8 cellular contexts compared by ENCODE assay signal in genomic region chr1:206635080-206635982, GRCh38. TPM values are rescaled to one million over a fixed set of nuclear protein-coding genes. Genes with fewer than 3 reads are reported as not detected.
DNase-seq lines count a peak whose midpoint lies in the region; ATAC-seq and TF ChIP-seq lines count a peak whose summit lies in the region.

DYRK3 (plus strand) TSS chr1:206635536; CDS start chr1:206635704, 168 bp downstream.

- no peaks in the 10 kb centered on the region for H3K9me3 Mint-ChIP-seq in CD4-positive, alpha-beta T cell
- no peaks in the 10 kb centered on the region for H3K9me3 Mint-ChIP-seq in activated CD4-positive, alpha-beta memory T cell treated with anti-CD3 and anti-CD28 coated beads for 36 hours

- 2% methylated on average over 40 of the region's 85 CpGs for WGBS in right lobe of liver (ENCODE audit: insufficient coverage, low coverage, low lambda C conversion rate, missing lambda C conversion rate)

- peaks cover 0 to 17% (median 0%) of the 10 kb centered on the region in 4 donors for H3K4me1 ChIP-seq in right lobe of liver

- H3K4me3 Mint-ChIP-seq in CD4-positive, alpha-beta T cell: peak within 1 kb of the TSS; percentile 92
- peak within 1 kb of the TSS; percentile 80 for H3K4me3 Mint-ChIP-seq in activated CD4-positive, alpha-beta memory T cell treated with anti-CD3 and anti-CD28 coated beads for 36 hours

- no peaks in the 10 kb centered on the region for H3K36me3 Mint-ChIP-seq in CD4-positive, alpha-beta T cell (ENCODE audit: low read depth)
- H3K36me3 Mint-ChIP-seq in activated CD4-positive, alpha-beta memory T cell treated with anti-CD3 and anti-CD28 coated beads for 36 hours: peaks cover 5% of the 10 kb centered on the region

- peak; percentile 74 to 89 (median 82) for DNase-seq in CD4-positive, alpha-beta T cell
- peak; percentile 96 for DNase-seq in NCI-H774 (lab: John Stamatoyannopoulos, UW)
- DNase-seq in activated CD4-positive, alpha-beta memory T cell treated with anti-CD3 and anti-CD28 coated beads for 36 hours: peak; percentile 96
- DNase-seq in dorsolateral prefrontal cortex: peak; percentile 87 to 97 (median 92)
- peak; percentile 98 for DNase-seq in right lobe of liver
- DNase-seq in stimulated activated CD4-positive, alpha-beta T cell treated with anti-CD3 and anti-CD28 coated beads, Interleukin-4, amount 100 ng/mL, for 24 hours: peak; percentile 92

- peak; percentile 93 for ATAC-seq in CD4-positive, alpha-beta T cell (ENCODE audit: poor library complexity)
- ATAC-seq in GM19397 (IDR thresholded peaks at IDR 0.05; ENCODE audit: unreplicated experiment): peak; percentile 91
- peak; percentile 79 for ATAC-seq in HG03565 (IDR thresholded peaks at IDR 0.05; ENCODE audit: unreplicated experiment)
- ATAC-seq in right lobe of liver: peak; percentile 97 to 98 (median 97)

- peaks cover 14% of the 10 kb centered on the region for H3K27me3 ChIP-seq in CD4-positive, alpha-beta T cell (ENCODE audit: control insufficient read depth, insufficient read depth, low read length)
- H3K27me3 ChIP-seq in dorsolateral prefrontal cortex (no peaks in the 10 kb centered on the region), right lobe of liver (no peaks in the 10 kb centered on the region)

- TF ChIP-seq CTCF in CD4-positive, alpha-beta T cell (IDR thresholded peaks at IDR 0.05): no peak
- peak in 48 of 56 donors; percentile 9 to 61 (median 42) for TF ChIP-seq CTCF in dorsolateral prefrontal cortex (IDR thresholded peaks at IDR 0.05 in 54 of 56, conservative IDR thresholded peaks at IDR 0.05 in 2 of 56; ENCODE audit: low read depth in 1 of 56, partially characterized antibody in 56 of 56)
- peak in 1 of 4 donors; percentile 10 for TF ChIP-seq CTCF in right lobe of liver (IDR thresholded peaks at IDR 0.05)

- CTCF ChIA-PET in CD4-positive, alpha-beta T cell (lab: Charles Lee): interaction anchor here (0.7 to 4.4 kb wide), 12 partner anchors 9 to 347 kb away, joined by 3 to 42 read pairs (median 6); partner anchors contain the start of genes EIF2D and IKBKE
- CTCF ChIA-PET in activated CD4-positive, alpha-beta memory T cell treated with anti-CD3 and anti-CD28 coated beads for 36 hours (lab: Charles Lee): interaction anchor here (0.6 to 11.1 kb wide), 44 partner anchors 8 to 902 kb away, joined by 3 to 399 read pairs (median 4); partner anchors contain the start of gene EIF2D

- H3K36me3 ChIP-seq in right lobe of liver: no peaks in the 10 kb centered on the region

- intact Hi-C loops in CD4-positive, alpha-beta T cell (cut with DNase I, micrococcal nuclease): loop anchor here in 1 of 2 experiments (2.0 kb wide), 2 partner anchors 23 to 275 kb away; partner anchors contain the start of gene EIF2D
- intact Hi-C loops in activated CD4-positive, alpha-beta memory T cell treated with anti-CD3 and anti-CD28 coated beads for 36 hours (cut with micrococcal nuclease): loop anchor here (1.0 to 2.0 kb wide), 2 partner anchors 26 to 173 kb away; no protein-coding TSS in a partner anchor
- intact Hi-C loops in dorsolateral prefrontal cortex (cut with DNase I): loop anchor here (2.0 to 10.0 kb wide), 2 partner anchors 279 to 347 kb away; no protein-coding TSS in a partner anchor
- intact Hi-C loops in right lobe of liver (cut with DNase I): loop anchor here in 1 of 2 donors (10.0 kb wide), 1 partner anchor 279 kb away; no protein-coding TSS in a partner anchor

- no peaks in the 10 kb centered on the region for H3K9me3 ChIP-seq in CD4-positive, alpha-beta T cell (ENCODE audit: control insufficient read depth, low read length)
- no peaks in the 10 kb centered on the region for H3K9me3 ChIP-seq in right lobe of liver

- POLR2A ChIA-PET in CD4-positive, alpha-beta T cell (lab: Charles Lee): interaction anchor here (0.7 to 2.0 kb wide), 9 partner anchors 14 to 270 kb away, joined by 3 to 15 read pairs (median 3); partner anchors contain the start of genes EIF2D and IKBKE
- POLR2A ChIA-PET in activated CD4-positive, alpha-beta memory T cell treated with anti-CD3 and anti-CD28 coated beads for 36 hours (lab: Charles Lee): interaction anchor here (0.9 to 1.9 kb wide), 13 partner anchors 8 to 347 kb away, joined by 3 to 15 read pairs (median 3); partner anchors contain the start of genes EIF2D, FCMR, IKBKE and MAPKAPK2

- peak; percentile 96 for TF ChIP-seq POLR2A in right lobe of liver (IDR thresholded peaks at IDR 0.05)

- peaks cover 18% of the 10 kb centered on the region for H3K4me1 Mint-ChIP-seq in CD4-positive, alpha-beta T cell (ENCODE audit: low read depth)
- peaks cover 25% of the 10 kb centered on the region for H3K4me1 Mint-ChIP-seq in activated CD4-positive, alpha-beta memory T cell treated with anti-CD3 and anti-CD28 coated beads for 36 hours (ENCODE audit: low read depth)

- no peaks in the 10 kb centered on the region for H3K27me3 Mint-ChIP-seq in CD4-positive, alpha-beta T cell
- peaks cover 5% of the 10 kb centered on the region for H3K27me3 Mint-ChIP-seq in activated CD4-positive, alpha-beta memory T cell treated with anti-CD3 and anti-CD28 coated beads for 36 hours

- H3K4me3 ChIP-seq in dorsolateral prefrontal cortex (peak within 1 kb of the TSS; percentile 57 to 100 (median 90)), right lobe of liver (peak within 1 kb of the TSS; percentile 82 to 91 (median 87))

- no peak within 1 kb of the TSS for H3K27ac ChIP-seq in CD4-positive, alpha-beta T cell (ENCODE audit: low read depth, low read length)
- peak within 1 kb of the TSS in 48 of 59 donors; percentile 9 to 86 (median 63) for H3K27ac ChIP-seq in dorsolateral prefrontal cortex
- peak within 1 kb of the TSS; percentile 60 to 80 (median 68) for H3K27ac ChIP-seq in right lobe of liver

- H3K27ac Mint-ChIP-seq in CD4-positive, alpha-beta T cell: peak within 1 kb of the TSS; percentile 66
- peak within 1 kb of the TSS; percentile 80 for H3K27ac Mint-ChIP-seq in activated CD4-positive, alpha-beta memory T cell treated with anti-CD3 and anti-CD28 coated beads for 36 hours

RNA-seq across cellular contexts. Expression of gene DYRK3, which starts in this region (rescaled TPM):
- 1 to 10 TPM; 1.6 to 1.7 TPM for total RNA-seq in CD4-positive, alpha-beta T cell
- 10 to 100 TPM; 10.1 to 11.4 TPM for total RNA-seq in activated CD4-positive, alpha-beta memory T cell treated with anti-CD3 and anti-CD28 coated beads for 36 hours
- total RNA-seq in dorsolateral prefrontal cortex: 10 to 100 TPM in 3 of 120 experiments, 1 to 10 TPM in 117; 2.4 to 12.2 (median 5.3) TPM
- 1 to 10 TPM; 2.8 to 5.6 (median 4.0) TPM for total RNA-seq in right lobe of liver
